ENCODE assay signal across 8 cellular contexts in the genomic region with DNA sequence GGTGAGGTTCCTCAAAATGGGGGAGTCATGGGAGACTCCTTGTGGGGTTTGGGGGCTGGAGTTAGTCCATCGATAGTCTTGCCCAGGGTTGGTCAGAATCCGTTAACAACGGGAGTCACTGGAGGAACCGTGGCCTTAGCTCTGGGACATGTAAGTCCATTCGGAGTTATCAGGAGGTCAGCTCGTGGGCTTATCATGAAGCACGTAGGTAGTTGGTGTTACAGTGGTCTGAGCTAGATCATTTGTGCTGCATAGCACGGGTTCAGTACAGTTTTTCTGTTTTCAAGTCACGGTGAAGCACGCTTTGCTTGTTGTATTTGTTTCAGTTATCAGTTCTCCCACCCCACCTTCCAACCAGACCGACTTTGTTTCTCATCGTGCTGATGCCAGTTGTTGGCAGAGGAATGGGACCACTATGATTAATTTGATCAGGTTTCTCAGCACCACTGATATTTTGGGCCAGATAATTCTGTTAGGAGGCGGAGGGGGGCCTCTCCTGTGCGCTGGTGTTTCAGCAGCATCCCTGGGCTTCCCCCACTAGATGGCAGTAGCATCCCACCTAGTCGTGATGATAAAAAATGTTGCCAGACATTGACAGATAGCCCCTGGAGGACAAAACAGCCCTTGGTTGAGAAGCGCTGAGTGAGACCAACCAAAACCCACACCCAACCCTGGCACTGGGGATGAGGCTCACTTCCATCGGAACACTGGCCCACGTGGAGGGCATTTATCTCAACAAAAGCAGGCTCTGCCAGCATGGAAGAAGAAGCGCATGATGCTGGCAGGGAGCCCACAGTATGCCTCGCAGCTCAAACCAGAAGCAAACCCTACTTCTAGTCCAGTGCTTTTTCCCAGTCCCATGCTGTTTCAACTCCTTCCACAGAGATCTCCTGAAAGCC. TPM values are rescaled to one million over a fixed set of nuclear protein-coding genes. Genes with fewer than 3 reads are reported as not detected.
A peak's percentile ranks its signal among the peaks of the same experiment; 100 is the strongest.
DNase-seq lines count a peak whose midpoint lies in the region; ATAC-seq and TF ChIP-seq lines count a peak whose summit lies in the region.

No MANE protein-coding gene starts in this region.

- H3K36me3 Mint-ChIP-seq in activated CD8-positive, alpha-beta T cell treated with anti-CD3 and anti-CD28 coated beads for 36 hours (ENCODE audit: low read depth), result peaks cover 6% of the 10 kb centered on the region

- no peaks in the 10 kb centered on the region for H3K9me3 Mint-ChIP-seq in activated CD8-positive, alpha-beta T cell treated with anti-CD3 and anti-CD28 coated beads for 36 hours

- peaks cover 34% of the 10 kb centered on the region for H3K4me1 Mint-ChIP-seq in activated CD8-positive, alpha-beta T cell treated with anti-CD3 and anti-CD28 coated beads for 36 hours (ENCODE audit: low read depth)

- H3K27me3 Mint-ChIP-seq in activated CD8-positive, alpha-beta T cell treated with anti-CD3 and anti-CD28 coated beads for 36 hours, result no peaks in the 10 kb centered on the region

- ATAC-seq in HG02973 (IDR thresholded peaks at IDR 0.05; ENCODE audit: unreplicated experiment), result peak; percentile 26
- ATAC-seq in activated CD8-positive, alpha-beta T cell treated with anti-CD3 and anti-CD28 coated beads for 36 hours, result peak; percentile 37
- ATAC-seq in HG03565 (IDR thresholded peaks at IDR 0.05; ENCODE audit: unreplicated experiment), result no peak

- CTCF ChIA-PET in activated CD8-positive, alpha-beta T cell treated with anti-CD3 and anti-CD28 coated beads for 36 hours (lab: Charles Lee), result interaction anchor here (0.6 to 8.4 kb wide), 36 partner anchors 9 to 413 kb away, joined by 3 to 167 read pairs (median 4); a partner anchor contains a TSS

- DNase-seq in DMS 273 treated with DMSO at 0.1 percent for 48 hours (lab: John Stamatoyannopoulos, UW) (peak; percentile 35), NCI-H748 (lab: John Stamatoyannopoulos, UW; ENCODE audit: unreplicated experiment) (peak; percentile 79), ecto neural progenitor cell (ENCODE audit: low spot score) (peak; percentile 84), lung microvascular endothelial cell (ENCODE audit: low read depth in 2 of 2) (peak; percentile 75 to 83)
- DNase-seq in activated CD8-positive, alpha-beta T cell treated with anti-CD3 and anti-CD28 coated beads for 36 hours, result peak; percentile 89
- peak; percentile 75 for DNase-seq in stimulated activated CD8-positive, alpha-beta memory T cell treated with anti-CD3 and anti-CD28 coated beads, Interleukin-12 subunit alpha, Interleukin-12 subunit beta, amount 100 ng/mL, for 1 hour (ENCODE audit: low read depth)

- POLR2A ChIA-PET in activated CD8-positive, alpha-beta T cell treated with anti-CD3 and anti-CD28 coated beads for 36 hours (lab: Charles Lee), result interaction anchor here (0.5 to 1.1 kb wide), 3 partner anchors 96 to 193 kb away, joined by 3 to 4 read pairs (median 3); no protein-coding TSS in a partner anchor

- intact Hi-C loops in activated CD8-positive, alpha-beta T cell treated with anti-CD3 and anti-CD28 coated beads for 36 hours (cut with micrococcal nuclease), result loop anchor here (1.0 to 10.0 kb wide), 3 partner anchors 71 to 400 kb away; a partner anchor contains a TSS

- no peak overlapping the region for H3K4me3 Mint-ChIP-seq in activated CD8-positive, alpha-beta T cell treated with anti-CD3 and anti-CD28 coated beads for 36 hours

- peak; percentile 78 for TF ChIP-seq CTCF in activated CD8-positive, alpha-beta T cell treated with anti-CD3 and anti-CD28 coated beads for 36 hours (IDR thresholded peaks at IDR 0.05)

- H3K27ac Mint-ChIP-seq in activated CD8-positive, alpha-beta T cell treated with anti-CD3 and anti-CD28 coated beads for 36 hours, result no peak overlapping the region

RNA-seq across cellular contexts. Expression of a gene that starts 2.2 kb away (rescaled TPM):
- 10 to 100 TPM; 36.7 to 40.0 TPM for total RNA-seq in activated CD8-positive, alpha-beta T cell treated with anti-CD3 and anti-CD28 coated beads for 36 hours
- total RNA-seq in lung microvascular endothelial cell, result 63.9 and 68.2 TPM in 2 replicates

RNA-seq across cellular contexts. Expression of a gene that starts 45.6 kb away (rescaled TPM):
- 10 to 100 TPM; 48.5 to 49.3 TPM for total RNA-seq in activated CD8-positive, alpha-beta T cell treated with anti-CD3 and anti-CD28 coated beads for 36 hours
- total RNA-seq in lung microvascular endothelial cell, result not detected in 2 replicates

Comparison
In these comparisons a context has a peak if more than half of its experiments do, and no peak if none do; other contexts are left out.
1. DNase-seq: peak in every context shown above with its lines; median percentile 89 in activated CD8-positive, alpha-beta T cell treated with anti-CD3 and anti-CD28 coated beads for 36 hours; 84 in ecto neural progenitor cell; 79 in NCI-H748; 79 in lung microvascular endothelial cell; 75 in stimulated activated CD8-positive, alpha-beta memory T cell treated with anti-CD3 and anti-CD28 coated beads, Interleukin-12 subunit alpha, Interleukin-12 subunit beta, amount 100 ng/mL, for 1 hour; 35 in DMS 273 treated with DMSO at 0.1 percent for 48 hours.
2. RNA of a gene that starts 45.6 kb away (total RNA-seq): 48.5 to 49.3 TPM in activated CD8-positive, alpha-beta T cell treated with anti-CD3 and anti-CD28 coated beads for 36 hours; not detected in lung microvascular endothelial cell; every median in the first group is over 10 times any median in the second.